ENCODE assay signal across 29 cellular contexts in genomic region chr14:50453869-50454268, GRCh38. TPM values are rescaled to one million over a fixed set of nuclear protein-coding genes. Genes with fewer than 3 reads are reported as not detected.
DNase-seq lines count a peak whose midpoint lies in the region; ATAC-seq and TF ChIP-seq lines count a peak whose summit lies in the region.
"Had no signal": no experiment of that assay in that cellular context is flagged by ENCODE, and none has a peak within 500 bp of the region (broad histone marks: within the 10 kb centered on the region; RNA-seq: fewer than 3 reads in every experiment).

No MANE protein-coding gene starts in this region.

- no peak for TF ChIP-seq POLR2A in esophagus muscularis mucosa (IDR thresholded peaks at IDR 0.05; ENCODE audit: low read depth)

- peaks cover 0 to 66% (median 45%) of the 10 kb centered on the region in 4 donors for H3K36me3 ChIP-seq in esophagus muscularis mucosa

- TF ChIP-seq EP300 in esophagus muscularis mucosa (IDR thresholded peaks at IDR 0.05), result no peak

- TF ChIP-seq CTCF in esophagus muscularis mucosa (IDR thresholded peaks at IDR 0.05) (no peak), omental fat pad (IDR thresholded peaks at IDR 0.05) (no peak)

- peaks cover 45% of the 10 kb centered on the region for H3K36me3 Mint-ChIP-seq in activated CD4-positive, alpha-beta T cell treated with anti-CD3 and anti-CD28 coated beads for 36 hours (ENCODE audit: low read depth)

- CTCF ChIA-PET in activated CD4-positive, alpha-beta T cell treated with anti-CD3 and anti-CD28 coated beads for 36 hours (lab: Charles Lee), result interaction anchor here (0.7 to 1.9 kb wide), 3 partner anchors 14 to 133 kb away, joined by 3 to 8 read pairs (median 3); no protein-coding TSS in a partner anchor

- no peaks in the 10 kb centered on the region for H3K27me3 ChIP-seq in esophagus muscularis mucosa
- H3K27me3 ChIP-seq: colonic mucosa, esophagus squamous epithelium, pancreas, upper lobe of right lung had no signal

- H3K4me3 ChIP-seq in esophagus muscularis mucosa, result no peak overlapping the region
- H3K4me3 ChIP-seq: colonic mucosa, esophagus squamous epithelium, pancreas, upper lobe of right lung had no signal

- H3K9me3 ChIP-seq in esophagus muscularis mucosa, result no peaks in the 10 kb centered on the region
- H3K9me3 ChIP-seq: colonic mucosa, esophagus squamous epithelium, pancreas, upper lobe of right lung had no signal

- peaks cover 5% of the 10 kb centered on the region for H3K9me3 Mint-ChIP-seq in activated CD4-positive, alpha-beta T cell treated with anti-CD3 and anti-CD28 coated beads for 36 hours (ENCODE audit: low read depth)
- H3K9me3 Mint-ChIP-seq: activated naive CD4-positive, alpha-beta T cell treated with anti-CD3 and anti-CD28 coated beads for 36 hours had no signal

- intact Hi-C loops in activated CD4-positive, alpha-beta T cell treated with anti-CD3 and anti-CD28 coated beads for 36 hours (cut with DNase I, micrococcal nuclease), result loop anchor here (1.0 to 5.0 kb wide), 3 partner anchors 67 to 133 kb away; no protein-coding TSS in a partner anchor
- intact Hi-C loops in esophagus muscularis mucosa (cut with DNase I), result loop anchor here (10.0 kb wide), 1 partner anchor 119 kb away; no protein-coding TSS in a partner anchor

- peaks cover 0 to 9% (median 7%) of the 10 kb centered on the region in 4 donors for H3K4me1 ChIP-seq in esophagus muscularis mucosa
- H3K4me1 ChIP-seq: colonic mucosa, pancreas, upper lobe of right lung had no signal

- ATAC-seq in activated CD4-positive, alpha-beta T cell treated with anti-CD3 and anti-CD28 coated beads for 36 hours, result no peak
- ATAC-seq in omental fat pad (ENCODE audit: low FRiP score), result peak; percentile 17
- ATAC-seq in HG02610 (IDR thresholded peaks at IDR 0.05; ENCODE audit: unreplicated experiment), result no peak
- ATAC-seq in HG03139 (IDR thresholded peaks at IDR 0.05; ENCODE audit: unreplicated experiment), result no peak
- ATAC-seq: upper lobe of right lung had no signal

- POLR2A ChIA-PET in activated CD4-positive, alpha-beta T cell treated with anti-CD3 and anti-CD28 coated beads for 36 hours (lab: Charles Lee), result interaction anchor here (1.0 kb wide), 1 partner anchor 109 kb away, joined by 5 read pairs; no protein-coding TSS in a partner anchor

- peak overlapping the region in 3 of 4 donors; percentile 33 to 58 (median 36) for H3K27ac ChIP-seq in esophagus muscularis mucosa (replicated peaks in 1 of 4)
- H3K27ac ChIP-seq: 22Rv1, colonic mucosa, KMS-11, pancreas, upper lobe of right lung, WERI-Rb-1 had no signal

- DNase-seq in activated CD4-positive, alpha-beta T cell treated with anti-CD3 and anti-CD28 coated beads for 36 hours, result no peak
- no peak for DNase-seq in activated CD4-positive, alpha-beta T cell treated with anti-CD3 and anti-CD28 coated beads for 48 hours
- no peak for DNase-seq in esophagus muscularis mucosa (ENCODE audit: extremely low spot score)
- no peak for DNase-seq in omental fat pad (ENCODE audit: low spot score)
- DNase-seq in 8988T, result no peak
- no peak for DNase-seq in NCI-H748 (lab: John Stamatoyannopoulos, UW; ENCODE audit: unreplicated experiment)
- DNase-seq: activated CD4-positive, alpha-beta T cell treated with anti-CD3 and anti-CD28 coated beads, Interleukin-2, amount 50 U/mL, for 1 hour; activated naive CD4-positive, alpha-beta T cell treated with anti-CD3 and anti-CD28 coated beads for 36 hours; activated T-cell treated with anti-CD3 and anti-CD28 coated beads, Interleukin-2, amount 50 U/mL, for 48 hours; CD4-positive, CD25-positive, alpha-beta regulatory T cell; colonic mucosa; endodermal cell; esophagus squamous epithelium; islet precursor cell; NCI-H1417; NCI-H2029 treated with DMSO at 0.1 percent for 48 hours; NCI-H774; nephron progenitor cell; pancreas; stimulated activated CD4-positive, alpha-beta T cell treated with anti-CD3 and anti-CD28 coated beads, Interleukin-12 subunit alpha, Interleukin-12 subunit beta, amount 100 ng/mL, for 4 hours; stimulated activated CD4-positive, alpha-beta T cell treated with anti-CD3 and anti-CD28 coated beads, Interleukin-4, amount 100 ng/mL, for 1 hour; substantia nigra; T-helper 9 cell; upper lobe of right lung; WERI-Rb-1 had no signal

- H3K27ac Mint-ChIP-seq in activated CD4-positive, alpha-beta T cell treated with anti-CD3 and anti-CD28 coated beads for 36 hours, result peak overlapping the region; percentile 5
- H3K27ac Mint-ChIP-seq: activated naive CD4-positive, alpha-beta T cell treated with anti-CD3 and anti-CD28 coated beads for 36 hours; endodermal cell; nephron progenitor cell had no signal

- WGBS in esophagus muscularis mucosa, result 96% methylated on average over 2 of the region's 2 CpGs

- H3K4me1 Mint-ChIP-seq in activated CD4-positive, alpha-beta T cell treated with anti-CD3 and anti-CD28 coated beads for 36 hours, result peaks cover 16% of the 10 kb centered on the region
- H3K4me1 Mint-ChIP-seq: endodermal cell, nephron progenitor cell had no signal

- no peaks in the 10 kb centered on the region for H3K27me3 Mint-ChIP-seq in activated CD4-positive, alpha-beta T cell treated with anti-CD3 and anti-CD28 coated beads for 36 hours
- H3K27me3 Mint-ChIP-seq: CD4-positive, CD25-positive, alpha-beta regulatory T cell had no signal

- no peak overlapping the region for H3K4me3 Mint-ChIP-seq in activated CD4-positive, alpha-beta T cell treated with anti-CD3 and anti-CD28 coated beads for 36 hours
- H3K4me3 Mint-ChIP-seq: activated naive CD4-positive, alpha-beta T cell treated with anti-CD3 and anti-CD28 coated beads for 36 hours; endodermal cell; nephron progenitor cell had no signal

RNA-seq across cellular contexts. Expression of gene CDKL1, which starts 57.2 kb away (rescaled TPM):
- total RNA-seq in activated CD4-positive, alpha-beta T cell treated with anti-CD3 and anti-CD28 coated beads for 36 hours, result 1 to 10 TPM; 2.9 to 4.4 TPM
- 10 to 100 TPM; 11.2 to 17.7 (median 12.3) TPM for total RNA-seq in esophagus muscularis mucosa
- 10 to 100 TPM; 27.7 to 44.3 (median 36.7) TPM for total RNA-seq in omental fat pad
